ENCODE assay signal across 25 cellular contexts in genomic region chr4:113083346-113083745, GRCh38. TPM values are rescaled to one million over a fixed set of nuclear protein-coding genes. Genes with fewer than 3 reads are reported as not detected.
"Had no signal": no experiment of that assay in that cellular context is flagged by ENCODE, and none has a peak within 500 bp of the region (broad histone marks: within the 10 kb centered on the region; RNA-seq: fewer than 3 reads in every experiment).

No MANE protein-coding gene starts in this region.

- H3K9me3 Mint-ChIP-seq: dendritic cell treated with granulocyte-macrophage colony-stimulating factor and Interleukin-4, amounts not matched to agents 40 ng/mL and 50 ng/mL, for 4 days; naive thymus-derived CD4-positive, alpha-beta T cell; nephron; neural progenitor cell had no signal

- H3K79me2 ChIP-seq: parathyroid adenoma had no signal

- H3K9ac ChIP-seq: neural progenitor cell, parathyroid adenoma had no signal

- H3K4me1 ChIP-seq: colonic mucosa, esophagus muscularis mucosa, right atrium auricular region, stomach, thyroid gland, vagina had no signal

- H3K27ac Mint-ChIP-seq: dendritic cell treated with granulocyte-macrophage colony-stimulating factor and Interleukin-4, amounts not matched to agents 40 ng/mL and 50 ng/mL, for 4 days; naive thymus-derived CD4-positive, alpha-beta T cell; nephron; neural progenitor cell; progenitor cell of endocrine pancreas had no signal

- H3K36me3 ChIP-seq: colonic mucosa, esophagus muscularis mucosa, neural progenitor cell, right atrium auricular region, stomach, thyroid gland, vagina had no signal

- H3K4me1 Mint-ChIP-seq: naive thymus-derived CD4-positive, alpha-beta T cell; nephron had no signal

- H3K36me3 Mint-ChIP-seq: naive thymus-derived CD4-positive, alpha-beta T cell; neural progenitor cell had no signal

- ATAC-seq: left lobe of liver; naive thymus-derived CD4-positive, alpha-beta T cell; sciatic nerve had no signal

- H3K4me3 Mint-ChIP-seq: dendritic cell treated with granulocyte-macrophage colony-stimulating factor and Interleukin-4, amounts not matched to agents 40 ng/mL and 50 ng/mL, for 4 days; naive thymus-derived CD4-positive, alpha-beta T cell; nephron; neural progenitor cell had no signal

- H3K27ac ChIP-seq: colonic mucosa, esophagus muscularis mucosa, neural progenitor cell, parathyroid adenoma, right atrium auricular region, stomach, thyroid gland, vagina had no signal

- H3K4me2 ChIP-seq: neural progenitor cell, smooth muscle cell had no signal

- DNase-seq: colonic mucosa; effector memory CD4-positive, alpha-beta T cell; foreskin melanocyte; mesenchymal stem cell; naive thymus-derived CD4-positive, alpha-beta T cell; stimulated activated CD4-positive, alpha-beta T cell treated with anti-CD3 and anti-CD28 coated beads, Interleukin-12 subunit alpha, Interleukin-12 subunit beta, amount 100 ng/mL, for 4 hours; stimulated activated CD4-positive, alpha-beta T cell treated with anti-CD3 and anti-CD28 coated beads, Interleukin-1b, Interleukin-23, amount 100 ng/mL, for 48 hours; stimulated activated CD4-positive, alpha-beta T cell treated with anti-CD3 and anti-CD28 coated beads, Interleukin-4, amount 100 ng/mL, for 1 hour; stimulated activated CD8-positive, alpha-beta memory T cell treated with anti-CD3 and anti-CD28 coated beads, Interleukin-4, amount 100 ng/mL, for 48 hours; stimulated activated naive CD4-positive, alpha-beta T cell treated with Interleukin-2 at 50 U/mL for 16 hours; stomach; thyroid gland; trophoblast cell had no signal

- H3K4me3 ChIP-seq: colonic mucosa, esophagus muscularis mucosa, neural progenitor cell, right atrium auricular region, smooth muscle cell, stomach, thyroid gland, vagina had no signal

- H3K27me3 Mint-ChIP-seq: dendritic cell treated with granulocyte-macrophage colony-stimulating factor and Interleukin-4, amounts not matched to agents 40 ng/mL and 50 ng/mL, for 4 days; progenitor cell of endocrine pancreas had no signal

- H3K27me3 ChIP-seq: colonic mucosa, esophagus muscularis mucosa, neural progenitor cell, right atrium auricular region, stomach, thyroid gland, vagina had no signal

RNA-seq across cellular contexts. Expression of gene ANK2, which starts 33.9 kb away (rescaled TPM):
- total RNA-seq: endothelial cell of umbilical vein had no signal
- polyA plus RNA-seq: endothelial cell of umbilical vein; naive thymus-derived CD4-positive, alpha-beta T cell had no signal
